In the genomic region with DNA sequence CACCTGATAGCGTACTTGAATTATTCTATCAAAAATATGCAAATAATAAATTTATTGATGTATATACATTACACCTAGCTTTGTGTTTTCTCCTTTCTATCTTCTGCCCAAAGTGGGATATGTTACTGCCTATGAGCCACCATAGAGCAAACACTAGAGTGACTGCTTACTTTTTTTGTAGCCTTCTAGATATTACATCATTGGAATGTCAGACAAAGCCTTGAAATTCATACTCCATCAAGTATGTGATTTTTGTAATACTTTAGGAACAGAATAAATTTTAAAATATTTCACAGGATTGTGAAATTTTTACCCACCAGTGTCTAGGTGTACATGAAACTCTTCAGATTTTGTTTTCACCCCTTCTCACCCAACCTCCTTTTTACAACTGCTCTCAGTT, we compare ENCODE assay signal across 19 cellular contexts.
DNase-seq lines count a peak whose midpoint lies in the region; ATAC-seq, FAIRE-seq and TF ChIP-seq lines count a peak whose summit lies in the region.
"Had no signal": no experiment of that assay in that cellular context is flagged by ENCODE, and none has a peak within 500 bp of the region (broad histone marks: within the 10 kb centered on the region; RNA-seq: fewer than 3 reads in every experiment).

No MANE protein-coding gene starts in this region.

- no peak overlapping the region for H3K27ac Mint-ChIP-seq in astrocyte (ENCODE audit: unreplicated experiment)
- H3K27ac Mint-ChIP-seq in osteocyte (ENCODE audit: unreplicated experiment), result peak overlapping the region; percentile 68
- no peak overlapping the region for H3K27ac Mint-ChIP-seq in activated CD4-positive, alpha-beta memory T cell treated with anti-CD3 and anti-CD28 coated beads for 36 hours
- H3K27ac Mint-ChIP-seq: CD8-positive, alpha-beta T cell had no signal

- TF ChIP-seq CTCF in AG10803 (conservative IDR thresholded peaks at IDR 0.05; ENCODE audit: low read length) (no peak), astrocyte (IDR thresholded peaks at IDR 0.05; ENCODE audit: insufficient read depth, low read depth, low read length) (no peak), fibroblast of pulmonary artery (IDR thresholded peaks at IDR 0.05; ENCODE audit: low read length, missing control alignments) (no peak), osteocyte (IDR thresholded peaks at IDR 0.05) (no peak)

- POLR2A ChIA-PET in activated CD4-positive, alpha-beta memory T cell treated with anti-CD3 and anti-CD28 coated beads for 36 hours (lab: Charles Lee), result no interaction called here

- no peaks in the 10 kb centered on the region for H3K27me3 Mint-ChIP-seq in astrocyte (ENCODE audit: low read depth, unreplicated experiment)
- H3K27me3 Mint-ChIP-seq in osteocyte (ENCODE audit: unreplicated experiment), result no peaks in the 10 kb centered on the region
- no peaks in the 10 kb centered on the region for H3K27me3 Mint-ChIP-seq in activated CD4-positive, alpha-beta memory T cell treated with anti-CD3 and anti-CD28 coated beads for 36 hours

- peak; percentile 37 for FAIRE-seq in astrocyte (lab: Jason Lieb, UNC)
- FAIRE-seq: H54 had no signal

- no peak overlapping the region for H3K9ac ChIP-seq in astrocyte (ENCODE audit: low read length)
- H3K9ac ChIP-seq: BLaER1 had no signal

- H3K36me3 ChIP-seq in astrocyte (ENCODE audit: insufficient read depth, low read length), result no peaks in the 10 kb centered on the region
- H3K36me3 ChIP-seq: BLaER1, SJCRH30 had no signal

- H3K4me3 ChIP-seq in AG10803 (ENCODE audit: low read length) (no peak overlapping the region), astrocyte (ENCODE audit: insufficient read depth, low read depth, low read length) (no peak overlapping the region), fibroblast of pulmonary artery (replicated peaks; ENCODE audit: low read depth, low read length) (no peak overlapping the region)
- H3K4me3 ChIP-seq: BLaER1, SJCRH30 had no signal

- H3K9me3 Mint-ChIP-seq in astrocyte (ENCODE audit: unreplicated experiment) (peaks cover 5% of the 10 kb centered on the region), osteocyte (ENCODE audit: unreplicated experiment) (peaks cover 15% of the 10 kb centered on the region)
- H3K9me3 Mint-ChIP-seq in activated CD4-positive, alpha-beta memory T cell treated with anti-CD3 and anti-CD28 coated beads for 36 hours, result peaks cover 8% of the 10 kb centered on the region
- H3K9me3 Mint-ChIP-seq: CD8-positive, alpha-beta T cell had no signal

- CTCF ChIA-PET in activated CD4-positive, alpha-beta memory T cell treated with anti-CD3 and anti-CD28 coated beads for 36 hours (lab: Charles Lee), result no interaction called here

- no peaks in the 10 kb centered on the region for H3K27me3 ChIP-seq in astrocyte (ENCODE audit: insufficient read depth, low read length)
- H3K27me3 ChIP-seq: BLaER1, SJCRH30 had no signal

- no peaks in the 10 kb centered on the region for H4K20me1 ChIP-seq in astrocyte (ENCODE audit: insufficient read depth, low read length)
- H4K20me1 ChIP-seq: BLaER1 had no signal

- H2AFZ ChIP-seq in astrocyte (ENCODE audit: low read depth, low read length), result no peak overlapping the region

- no peak overlapping the region for H3K27ac ChIP-seq in astrocyte (ENCODE audit: low read depth, low read length)
- H3K27ac ChIP-seq in substantia nigra (ENCODE audit: low read depth, low read length, poor library complexity, severe bottlenecking), result no peak overlapping the region
- H3K27ac ChIP-seq: 22Rv1, BLaER1, SJCRH30 had no signal

- DNase-seq in AG10803 (ENCODE audit: low read depth), result peak; percentile 59
- peak; percentile 52 for DNase-seq in astrocyte (ENCODE audit: low read depth)
- DNase-seq in fibroblast of pulmonary artery (ENCODE audit: low read depth), result peak; percentile 60
- no peak for DNase-seq in osteocyte (ENCODE audit: extremely low spot score, unreplicated experiment)
- no peak for DNase-seq in NCI-H146 (lab: John Stamatoyannopoulos, UW)
- DNase-seq in activated CD4-positive, alpha-beta memory T cell treated with anti-CD3 and anti-CD28 coated beads for 36 hours, result no peak
- no peak for DNase-seq in substantia nigra (lab: John Stamatoyannopoulos, UW)
- DNase-seq: CD8-positive, alpha-beta T cell; DMS79; NCI-H1048; NCI-H1436 treated with DMSO at 0.1 percent for 48 hours; NCI-H2081; NCI-H82; PC-3; SJCRH30 had no signal

- H3K4me3 Mint-ChIP-seq in astrocyte (ENCODE audit: unreplicated experiment), result no peak overlapping the region
- H3K4me3 Mint-ChIP-seq in osteocyte (ENCODE audit: unreplicated experiment), result no peak overlapping the region
- H3K4me3 Mint-ChIP-seq in activated CD4-positive, alpha-beta memory T cell treated with anti-CD3 and anti-CD28 coated beads for 36 hours, result no peak overlapping the region
- H3K4me3 Mint-ChIP-seq: CD8-positive, alpha-beta T cell had no signal

- intact Hi-C loops in activated CD4-positive, alpha-beta memory T cell treated with anti-CD3 and anti-CD28 coated beads for 36 hours (cut with micrococcal nuclease), result no loop called here

- peaks cover 26% of the 10 kb centered on the region for H3K79me2 ChIP-seq in astrocyte (ENCODE audit: insufficient read depth, low read length)

- ATAC-seq in HG02678 (IDR thresholded peaks at IDR 0.05; ENCODE audit: unreplicated experiment), result no peak
- ATAC-seq: CD8-positive, alpha-beta T cell; PC-3 had no signal

- H3K4me2 ChIP-seq in astrocyte (ENCODE audit: low read length), result no peak overlapping the region
- H3K4me2 ChIP-seq: BLaER1 had no signal

- H3K4me1 ChIP-seq in astrocyte (ENCODE audit: insufficient read depth, low read length), result peaks cover 7% of the 10 kb centered on the region
- H3K4me1 ChIP-seq: BLaER1, SJCRH30 had no signal

- H3K9me3 ChIP-seq in astrocyte (ENCODE audit: insufficient read depth, low read depth, low read length), result no peaks in the 10 kb centered on the region
- H3K9me3 ChIP-seq: BLaER1 had no signal

- H3K36me3 Mint-ChIP-seq in astrocyte (ENCODE audit: low read depth, unreplicated experiment) (no peaks in the 10 kb centered on the region), osteocyte (ENCODE audit: unreplicated experiment) (peaks cover 7% of the 10 kb centered on the region)
- no peaks in the 10 kb centered on the region for H3K36me3 Mint-ChIP-seq in activated CD4-positive, alpha-beta memory T cell treated with anti-CD3 and anti-CD28 coated beads for 36 hours
- H3K36me3 Mint-ChIP-seq: CD8-positive, alpha-beta T cell had no signal

- no peaks in the 10 kb centered on the region for H3K4me1 Mint-ChIP-seq in astrocyte (ENCODE audit: low read depth, unreplicated experiment)
- H3K4me1 Mint-ChIP-seq in osteocyte (ENCODE audit: unreplicated experiment), result peaks cover 17% of the 10 kb centered on the region
- H3K4me1 Mint-ChIP-seq in activated CD4-positive, alpha-beta memory T cell treated with anti-CD3 and anti-CD28 coated beads for 36 hours (ENCODE audit: low read depth), result no peaks in the 10 kb centered on the region

Comparison
In these comparisons a context has a peak if more than half of its experiments do, and no peak if none do; other contexts are left out.
1. DNase-seq: peak in AG10803 (single experiment), astrocyte (single experiment) and fibroblast of pulmonary artery (single experiment); none in osteocyte (single experiment), NCI-H146 (single experiment), activated CD4-positive, alpha-beta memory T cell treated with anti-CD3 and anti-CD28 coated beads for 36 hours (single experiment) and substantia nigra (0 of 49).